ENCODE assay signal across 13 cellular contexts in genomic region chr1:67060811-67061218, GRCh38. TPM values are rescaled to one million over a fixed set of nuclear protein-coding genes. Genes with fewer than 3 reads are reported as not detected.
DNase-seq lines count a peak whose midpoint lies in the region; ATAC-seq, FAIRE-seq and TF ChIP-seq lines count a peak whose summit lies in the region.
"Had no signal": no experiment of that assay in that cellular context is flagged by ENCODE, and none has a peak within 500 bp of the region (broad histone marks: within the 10 kb centered on the region; RNA-seq: fewer than 3 reads in every experiment).

No MANE protein-coding gene starts in this region.

- H3K36me3 ChIP-seq in transverse colon, result no peaks in the 10 kb centered on the region

- TF ChIP-seq EP300 in transverse colon (IDR thresholded peaks at IDR 0.05; ENCODE audit: low read depth), result no peak

- no peak for TF ChIP-seq POLR2A in transverse colon (IDR thresholded peaks at IDR 0.05)

- peak overlapping the region; percentile 45 for H3K27ac Mint-ChIP-seq in osteocyte (ENCODE audit: unreplicated experiment)
- H3K27ac Mint-ChIP-seq: activated CD4-positive, alpha-beta memory T cell treated with anti-CD3 and anti-CD28 coated beads for 36 hours had no signal

- DNase-seq in EL, result peak; percentile 98
- DNase-seq in RCC 7860 (ENCODE audit: low spot score), result peak; percentile 95
- peak; percentile 96 for DNase-seq in epithelial cell of esophagus (ENCODE audit: low read depth)
- no peak for DNase-seq in osteocyte (ENCODE audit: extremely low spot score, unreplicated experiment)
- DNase-seq in NCI-H2029 treated with DMSO at 0.1 percent for 48 hours (lab: John Stamatoyannopoulos, UW), result no peak
- DNase-seq in stimulated activated CD4-positive, alpha-beta T cell treated with anti-CD3 and anti-CD28 coated beads, Interleukin-2, amount 100 ng/mL, for 48 hours, result no peak
- no peak for DNase-seq in transverse colon
- DNase-seq: activated CD4-positive, alpha-beta memory T cell treated with anti-CD3 and anti-CD28 coated beads for 36 hours; cerebellar nuclear complex; MM.1S; right cardiac atrium had no signal

- no peaks in the 10 kb centered on the region for H3K36me3 Mint-ChIP-seq in osteocyte (ENCODE audit: unreplicated experiment)
- H3K36me3 Mint-ChIP-seq: activated CD4-positive, alpha-beta memory T cell treated with anti-CD3 and anti-CD28 coated beads for 36 hours had no signal

- no peak for TF ChIP-seq CTCF in epithelial cell of esophagus (IDR thresholded peaks at IDR 0.05; ENCODE audit: insufficient read depth, low read depth, low read length, missing control alignments)
- no peak for TF ChIP-seq CTCF in osteocyte (IDR thresholded peaks at IDR 0.05)
- no peak for TF ChIP-seq CTCF in transverse colon (IDR thresholded peaks at IDR 0.05)

- 75% methylated on average over 2 of the region's 2 CpGs; no CpG with 5 or more reads in 1 of the 2 donors for WGBS in transverse colon (ENCODE audit: low coverage in 1 of 2), 2 donors

- no peaks in the 10 kb centered on the region for H3K27me3 ChIP-seq in transverse colon

- H3K27me3 Mint-ChIP-seq in osteocyte (ENCODE audit: unreplicated experiment), result no peaks in the 10 kb centered on the region

- H3K4me1 ChIP-seq in transverse colon, result no peaks in the 10 kb centered on the region

- FAIRE-seq in RCC 7860 (lab: Jason Lieb, UNC), result peak; percentile 98
- FAIRE-seq: islet of Langerhans had no signal

- peaks cover 12% of the 10 kb centered on the region for H3K4me1 Mint-ChIP-seq in osteocyte (ENCODE audit: unreplicated experiment)

- intact Hi-C loops in transverse colon (cut with DNase I; ENCODE audit: low total_unique reads), result no loop called here

- H3K9me3 Mint-ChIP-seq in osteocyte (ENCODE audit: unreplicated experiment), result no peaks in the 10 kb centered on the region
- H3K9me3 Mint-ChIP-seq: activated CD4-positive, alpha-beta memory T cell treated with anti-CD3 and anti-CD28 coated beads for 36 hours had no signal

- H3K4me3 ChIP-seq in epithelial cell of esophagus (ENCODE audit: low read length), result no peak overlapping the region
- no peak overlapping the region for H3K4me3 ChIP-seq in transverse colon

- no peaks in the 10 kb centered on the region for H3K9me3 ChIP-seq in transverse colon

- no peak overlapping the region for H3K4me3 Mint-ChIP-seq in osteocyte (ENCODE audit: unreplicated experiment)
- H3K4me3 Mint-ChIP-seq: activated CD4-positive, alpha-beta memory T cell treated with anti-CD3 and anti-CD28 coated beads for 36 hours had no signal

- in situ Hi-C loops in transverse colon (cut with MboI; ENCODE audit: low pct_ligation_motif_present in 1 of 4, low pct_unique_long_range_greater_than_20kb in 1 of 4, low sequenced_read_pairs in 3 of 4), result no loop called here

- no peak for ATAC-seq in HG03196 (IDR thresholded peaks at IDR 0.05; ENCODE audit: unreplicated experiment)
- ATAC-seq: right cardiac atrium had no signal

- H3K27ac ChIP-seq in transverse colon, result peak overlapping the region in 2 of 4 donors; percentile 3 to 13

RNA-seq across cellular contexts. Expression of gene SLC35D1, which starts 6.9 kb away (rescaled TPM):
- total RNA-seq in osteocyte (9.6 and 10.1 TPM in 2 replicates), transverse colon (10 to 100 TPM in 3 of 4 donors, 1 to 10 TPM in 1; 10.0 to 68.6 (median 51.9) TPM)

Comparison
In these comparisons a context has a peak if more than half of its experiments do, and no peak if none do; other contexts are left out.
1. DNase-seq: peak in EL (single experiment), RCC 7860 (single experiment) and epithelial cell of esophagus (single experiment); none in osteocyte (single experiment), NCI-H2029 treated with DMSO at 0.1 percent for 48 hours (single experiment), stimulated activated CD4-positive, alpha-beta T cell treated with anti-CD3 and anti-CD28 coated beads, Interleukin-2, amount 100 ng/mL, for 48 hours (0 of 2) and transverse colon (single experiment).